In genomic region chr14:32933623-32933942, GRCh38 we compare ENCODE assay signal across 8 cellular contexts. TPM values are rescaled to one million over a fixed set of nuclear protein-coding genes. Genes with fewer than 3 reads are reported as not detected.
DNase-seq lines count a peak whose midpoint lies in the region; ATAC-seq and TF ChIP-seq lines count a peak whose summit lies in the region.

No MANE protein-coding gene starts in this region.

- no peak overlapping the region for H3K27ac Mint-ChIP-seq in activated T-cell treated with anti-CD3 and anti-CD28 coated beads, Interleukin-2, amount 50 U/mL, for 72 hours

- TF ChIP-seq POLR2A in uterus (IDR thresholded peaks at IDR 0.05), result no peak

- DNase-seq in activated T-cell treated with anti-CD3 and anti-CD28 coated beads, Interleukin-2, amount 50 U/mL, for 72 hours, result no peak
- DNase-seq in activated T-cell treated with anti-CD3 and anti-CD28 coated beads, Interleukin-2, amount 50 U/mL, for 4 hours, result no peak
- DNase-seq in uterus (no peak), epidermal melanocyte (ENCODE audit: insufficient read length, low spot score) (no peak)
- no peak for DNase-seq in stimulated activated CD4-positive, alpha-beta T cell treated with anti-CD3 and anti-CD28 coated beads, Interleukin-4, amount 100 ng/mL, for 1 hour

- 0 to 1% methylated on average over 7 to 11 of the region's 15 CpGs for whole genome bisulfite sequencing in mesodermal cell (ENCODE audit: insufficient coverage in 2 of 2), 2 experiments

- H3K4me3 ChIP-seq in mesodermal cell (ENCODE audit: extremely low read depth, insufficient read depth, low read length, poor library complexity, severe bottlenecking), result peak overlapping the region; percentile 43
- H3K4me3 ChIP-seq in uterus, result peak overlapping the region; percentile 27 to 41

- peaks cover 5% of the 10 kb centered on the region for H3K4me1 Mint-ChIP-seq in activated T-cell treated with anti-CD3 and anti-CD28 coated beads, Interleukin-2, amount 50 U/mL, for 72 hours (ENCODE audit: low read depth)
- peaks cover 10% of the 10 kb centered on the region for H3K4me1 Mint-ChIP-seq in activated T-cell treated with anti-CD3 and anti-CD28 coated beads, Interleukin-2, amount 50 U/mL, for 4 hours (ENCODE audit: low read depth)

- ATAC-seq in activated T-cell treated with anti-CD3 and anti-CD28 coated beads, Interleukin-2, amount 50 U/mL, for 72 hours (replicated peaks in 1 of 2), result no peak
- ATAC-seq in activated T-cell treated with anti-CD3 and anti-CD28 coated beads, Interleukin-2, amount 50 U/mL, for 4 hours, result no peak
- no peak for ATAC-seq in GM18873 (IDR thresholded peaks at IDR 0.05; ENCODE audit: low FRiP score, unreplicated experiment)

- H3K9me3 Mint-ChIP-seq in activated T-cell treated with anti-CD3 and anti-CD28 coated beads, Interleukin-2, amount 50 U/mL, for 72 hours, result no peaks in the 10 kb centered on the region
- H3K9me3 Mint-ChIP-seq in activated T-cell treated with anti-CD3 and anti-CD28 coated beads, Interleukin-2, amount 50 U/mL, for 4 hours, result no peaks in the 10 kb centered on the region

- H3K27me3 Mint-ChIP-seq in activated T-cell treated with anti-CD3 and anti-CD28 coated beads, Interleukin-2, amount 50 U/mL, for 72 hours (ENCODE audit: low read depth), result peaks cover 63% of the 10 kb centered on the region
- H3K27me3 Mint-ChIP-seq in activated T-cell treated with anti-CD3 and anti-CD28 coated beads, Interleukin-2, amount 50 U/mL, for 4 hours (ENCODE audit: low read depth), result peaks cover 66% of the 10 kb centered on the region

- peak overlapping the region; percentile 64 to 82 for H3K4me3 Mint-ChIP-seq in activated T-cell treated with anti-CD3 and anti-CD28 coated beads, Interleukin-2, amount 50 U/mL, for 72 hours
- no peak overlapping the region for H3K4me3 Mint-ChIP-seq in activated T-cell treated with anti-CD3 and anti-CD28 coated beads, Interleukin-2, amount 50 U/mL, for 4 hours

- TF ChIP-seq CTCF in uterus (IDR thresholded peaks at IDR 0.05), result peak in 2 of 4 experiments; percentile 29 to 31

- peaks cover 0 to 7% of the 10 kb centered on the region in 2 donors for H3K36me3 Mint-ChIP-seq in activated T-cell treated with anti-CD3 and anti-CD28 coated beads, Interleukin-2, amount 50 U/mL, for 72 hours (ENCODE audit: insufficient read depth in 2 of 2)
- H3K36me3 Mint-ChIP-seq in activated T-cell treated with anti-CD3 and anti-CD28 coated beads, Interleukin-2, amount 50 U/mL, for 4 hours (ENCODE audit: insufficient read depth), result no peaks in the 10 kb centered on the region

- H3K27me3 ChIP-seq in uterus, result peaks cover 11 to 25% of the 10 kb centered on the region in 2 donors

- H3K4me1 ChIP-seq in mesodermal cell (ENCODE audit: control insufficient read depth, insufficient read depth, low read length, poor library complexity, severe bottlenecking), result peaks cover 7% of the 10 kb centered on the region
- peaks cover 0 to 16% of the 10 kb centered on the region in 2 donors for H3K4me1 ChIP-seq in uterus

- intact Hi-C loops in uterus (cut with DNase I; ENCODE audit: low total_unique reads), result no loop called here

- H3K36me3 ChIP-seq in mesodermal cell (ENCODE audit: control insufficient read depth, insufficient read depth, low read length), result no peaks in the 10 kb centered on the region
- H3K36me3 ChIP-seq in uterus, result no peaks in the 10 kb centered on the region

- H3K9me3 ChIP-seq in mesodermal cell (ENCODE audit: control insufficient read depth, low read length), result no peaks in the 10 kb centered on the region
- H3K9me3 ChIP-seq in uterus, result no peaks in the 10 kb centered on the region

- H3K27ac ChIP-seq in cingulate gyrus (ENCODE audit: low read depth, low read length) (peak overlapping the region; percentile 69), mesodermal cell (ENCODE audit: low read depth, low read length, severe bottlenecking) (no peak overlapping the region), uterus (no peak overlapping the region)

RNA-seq across cellular contexts. Expression of gene NPAS3, which starts 5.1 kb away (rescaled TPM):
- total RNA-seq in activated T-cell treated with anti-CD3 and anti-CD28 coated beads, Interleukin-2, amount 50 U/mL, for 72 hours, result not detected
- under 1 TPM in 1 of 3 donors, not detected in 2; 0.26 TPM for total RNA-seq in activated T-cell treated with anti-CD3 and anti-CD28 coated beads, Interleukin-2, amount 50 U/mL, for 4 hours
- polyA plus RNA-seq in mesodermal cell (2013, experiment 1 of 2), result 1.4 TPM
- polyA plus RNA-seq in mesodermal cell (2013, experiment 2 of 2), result 0.56 TPM
- 10 to 100 TPM in 1 of 4 donors, 1 to 10 TPM in 2, under 1 TPM in 1; 0.51 to 15.2 (median 6.6) TPM for total RNA-seq in uterus
